Comparison of ENCODE assay signal across 26 cellular contexts in genomic region chr18:75473316-75473715, GRCh38. TPM values are rescaled to one million over a fixed set of nuclear protein-coding genes. Genes with fewer than 3 reads are reported as not detected.
"Had no signal": no experiment of that assay in that cellular context is flagged by ENCODE, and none has a peak within 500 bp of the region (broad histone marks: within the 10 kb centered on the region; RNA-seq: fewer than 3 reads in every experiment).

No MANE protein-coding gene starts in this region.

- H3K27me3 ChIP-seq: esophagus muscularis mucosa, gastrocnemius medialis, left lung, right atrium auricular region, testis had no signal

- H3K36me3 ChIP-seq: esophagus muscularis mucosa, gastrocnemius medialis, left lung, lower lobe of right lung, right atrium auricular region had no signal

- H3K4me3 ChIP-seq: esophagus muscularis mucosa, gastrocnemius medialis, left lung, lower lobe of right lung, right atrium auricular region, testis had no signal

- H3K27ac ChIP-seq: esophagus muscularis mucosa, gastrocnemius medialis, left lung, lower lobe of right lung, right atrium auricular region, testis had no signal

- DNase-seq: activated B cell treated with CpG ODN at 0.5 μM for 24 hours; activated CD8-positive, alpha-beta memory T cell treated with anti-CD3 and anti-CD28 coated beads for 24 hours; activated effector memory CD4-positive, alpha-beta T cell treated with Interleukin-2 at 50 U/mL for 16 hours; activated naive CD4-positive, alpha-beta T cell treated with anti-CD3 and anti-CD28 coated beads for 36 hours; activated naive CD8-positive, alpha-beta T cell treated with anti-CD3 and anti-CD28 coated beads, Interleukin-2, amount 10 ng/mL, durations not matched to agents 7 days and 5 days; amniotic stem cell; dermis blood vessel endothelial cell; effector CD4-positive, alpha-beta T cell; gastrocnemius medialis; glutamatergic neuron; left lung; lower lobe of right lung; mesenchymal stem cell; stimulated activated CD4-positive, alpha-beta T cell treated with anti-CD3 and anti-CD28 coated beads, Interleukin-4, amount 100 ng/mL, for 1 hour; stimulated activated naive CD8-positive, alpha-beta T cell treated with anti-CD3 and anti-CD28 coated beads, Interleukin-15, Interleukin-2, amounts not matched to agents 100 U/mL and 50 U/mL, for 24 hours; T-helper 2 cell; testis; trophoblast cell had no signal

- H3K4me1 ChIP-seq: gastrocnemius medialis, left lung, lower lobe of right lung, testis had no signal

- H3K9me3 ChIP-seq: esophagus muscularis mucosa, gastrocnemius medialis, left lung, lower lobe of right lung, right atrium auricular region, testis had no signal

- FAIRE-seq: bronchial epithelial cell, islet of Langerhans, urothelium cell line had no signal

RNA-seq across cellular contexts. Expression of gene SMIM21, which starts 45.8 kb away (rescaled TPM):
- total RNA-seq: activated B cell treated with CpG ODN at 0.5 μM for 24 hours; activated naive CD4-positive, alpha-beta T cell treated with anti-CD3 and anti-CD28 coated beads for 36 hours; activated naive CD8-positive, alpha-beta T cell treated with anti-CD3 and anti-CD28 coated beads, Interleukin-2, amount 10 ng/mL, durations not matched to agents 7 days and 5 days; bronchial epithelial cell; dermis blood vessel endothelial cell; esophagus muscularis mucosa; gastrocnemius medialis; left lung; lower lobe of right lung; natural killer cell treated with Interleukin-12 subunit alpha and Interleukin-12 subunit beta and Interleukin-15 and Interleukin-18, amount 100 ng/mL, for 72 hours; omental fat pad; pulmonary artery endothelial cell; right atrium auricular region had no signal
